Comparison of ENCODE assay signal across 8 cellular contexts in the genomic region with DNA sequence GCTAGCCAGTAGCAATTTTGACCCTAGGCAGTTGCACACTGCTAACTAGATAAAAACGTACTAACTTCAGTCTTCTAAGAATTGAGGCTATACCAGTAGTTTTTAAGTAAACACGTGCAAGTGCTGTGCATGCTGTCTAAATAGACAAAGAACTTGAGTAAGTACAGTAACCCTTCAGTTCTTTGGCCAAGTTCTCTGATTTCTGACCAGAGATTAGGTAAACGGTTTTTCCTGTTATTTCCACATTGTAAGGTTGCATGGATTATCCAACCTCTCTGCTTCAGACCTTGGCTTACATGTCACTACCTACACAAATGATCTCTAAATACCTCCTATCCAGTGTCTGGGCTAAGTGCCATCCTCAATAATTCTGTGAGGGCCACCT. TPM values are rescaled to one million over a fixed set of nuclear protein-coding genes. Genes with fewer than 3 reads are reported as not detected.
DNase-seq lines count a peak whose midpoint lies in the region; FAIRE-seq and TF ChIP-seq lines count a peak whose summit lies in the region.

No MANE protein-coding gene starts in this region.

- peak; percentile 33 for FAIRE-seq in GM12891 (lab: Jason Lieb, UNC)

- H3K9ac ChIP-seq in SK-N-MC (ENCODE audit: insufficient read length): peak overlapping the region; percentile 74

- DNase-seq in GM12891 (ENCODE audit: insufficient read length, low spot score) (no peak), SK-N-MC (ENCODE audit: low read depth, low spot score) (no peak), fibroblast of pulmonary artery (ENCODE audit: low read depth) (no peak), retinal pigment epithelial cell (ENCODE audit: low read depth) (no peak), NCI-H2081 (lab: John Stamatoyannopoulos, UW) (no peak), globus pallidus (ENCODE audit: low spot score) (no peak)
- DNase-seq in effector CD4-positive, alpha-beta T cell: no peak
- DNase-seq in stimulated activated naive CD4-positive, alpha-beta T cell (lab: John Stamatoyannopoulos, UW): no peak

- H3K27ac ChIP-seq in SK-N-MC: peak overlapping the region; percentile 57

- peak overlapping the region; percentile 85 for H3K4me3 ChIP-seq in SK-N-MC
- H3K4me3 ChIP-seq in fibroblast of pulmonary artery (replicated peaks; ENCODE audit: low read depth, low read length): peak overlapping the region; percentile 82
- H3K4me3 ChIP-seq in retinal pigment epithelial cell (ENCODE audit: low read length): peak overlapping the region; percentile 86

- no peak for TF ChIP-seq CTCF in fibroblast of pulmonary artery (IDR thresholded peaks at IDR 0.05; ENCODE audit: low read length, missing control alignments)
- TF ChIP-seq CTCF in retinal pigment epithelial cell (conservative IDR thresholded peaks at IDR 0.05; ENCODE audit: low read depth, low read length): no peak

- peaks cover 9% of the 10 kb centered on the region for H3K36me3 ChIP-seq in SK-N-MC (ENCODE audit: insufficient read depth, low read length)

- TF ChIP-seq POLR2A in GM12891 (IDR thresholded peaks at IDR 0.05; ENCODE audit: low read depth, low read length): no peak

- no peaks in the 10 kb centered on the region for H3K9me3 ChIP-seq in SK-N-MC (ENCODE audit: low read depth, low read length)

TF ChIP-seq in GM12891, 5 proteins besides CTCF, POLR2A, EP300 and RAD21:
- TF ChIP-seq POU2F2 (IDR thresholded peaks at IDR 0.05; ENCODE audit: low read depth, low read length) (no peak), PAX5 (IDR thresholded peaks at IDR 0.05; ENCODE audit: insufficient read depth, low read length, severe bottlenecking) (no peak), POLR2AphosphoS5 (IDR thresholded peaks at IDR 0.05; ENCODE audit: low read depth, low read length) (no peak), SPI1 (IDR thresholded peaks at IDR 0.05; ENCODE audit: low read depth, low read length) (no peak), TAF1 (IDR thresholded peaks at IDR 0.05; ENCODE audit: low read depth, low read length) (no peak)

RNA-seq across cellular contexts. Expression of gene XXYLT1, which starts 0.9 kb away (rescaled TPM):
- polyA plus RNA-seq in GM12891 (2012; ENCODE audit: low read depth, missing spikeins): 4.0 TPM
